Comparison of ENCODE assay signal across 1 cellular context in the genomic region with DNA sequence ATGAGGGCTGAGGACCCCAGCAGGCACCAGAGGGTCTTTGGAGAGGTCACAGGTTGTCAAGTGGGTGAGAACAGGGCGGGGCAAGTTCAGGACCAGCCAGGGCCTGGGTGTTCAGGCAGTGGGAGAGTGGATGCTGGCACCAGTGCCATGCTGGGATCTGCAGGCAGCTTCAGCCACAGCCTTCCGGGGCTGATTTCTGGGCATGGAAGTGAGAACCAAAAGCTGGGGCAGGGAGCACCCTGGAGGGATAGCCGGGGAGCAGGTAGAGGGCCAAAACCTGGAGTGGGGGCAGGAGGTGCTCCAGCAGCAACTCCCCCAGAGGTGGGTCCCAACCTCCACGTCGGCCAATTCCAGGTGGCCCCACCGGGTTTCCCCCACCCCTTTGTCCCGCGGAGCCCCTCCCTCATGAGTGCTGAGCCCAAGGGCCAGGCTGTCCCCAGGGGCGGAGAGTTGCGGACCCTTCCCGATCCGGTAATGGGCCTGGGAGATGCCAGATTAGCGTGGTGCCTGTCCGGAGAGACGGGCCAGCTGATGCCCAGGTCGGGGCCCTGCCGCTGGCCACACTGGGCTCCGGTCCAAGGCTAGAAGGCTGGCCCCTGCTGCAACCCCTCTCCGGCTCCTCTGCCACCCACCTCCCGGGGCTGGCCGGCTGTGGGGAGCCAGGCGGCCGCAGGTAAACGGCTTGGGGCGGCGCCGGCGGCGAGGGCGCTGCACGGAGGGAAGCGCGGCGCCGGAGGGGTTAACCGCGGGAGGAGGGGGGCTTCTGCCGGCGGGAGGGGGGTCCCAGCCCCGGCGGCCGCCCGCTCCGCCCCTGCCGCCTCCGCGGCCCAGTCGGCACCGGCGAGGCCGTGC.
TF ChIP-seq lines count a peak whose summit lies in the region.

A gene (plus strand): TSS at position 409 of the 852 bp plus-strand sequence. CDS start 1,717 bp downstream, outside the sequence.

TF ChIP-seq in A549, 52 proteins besides CTCF, POLR2A, EP300 and RAD21 (continued from another document):
- TF ChIP-seq, protein P1, sequence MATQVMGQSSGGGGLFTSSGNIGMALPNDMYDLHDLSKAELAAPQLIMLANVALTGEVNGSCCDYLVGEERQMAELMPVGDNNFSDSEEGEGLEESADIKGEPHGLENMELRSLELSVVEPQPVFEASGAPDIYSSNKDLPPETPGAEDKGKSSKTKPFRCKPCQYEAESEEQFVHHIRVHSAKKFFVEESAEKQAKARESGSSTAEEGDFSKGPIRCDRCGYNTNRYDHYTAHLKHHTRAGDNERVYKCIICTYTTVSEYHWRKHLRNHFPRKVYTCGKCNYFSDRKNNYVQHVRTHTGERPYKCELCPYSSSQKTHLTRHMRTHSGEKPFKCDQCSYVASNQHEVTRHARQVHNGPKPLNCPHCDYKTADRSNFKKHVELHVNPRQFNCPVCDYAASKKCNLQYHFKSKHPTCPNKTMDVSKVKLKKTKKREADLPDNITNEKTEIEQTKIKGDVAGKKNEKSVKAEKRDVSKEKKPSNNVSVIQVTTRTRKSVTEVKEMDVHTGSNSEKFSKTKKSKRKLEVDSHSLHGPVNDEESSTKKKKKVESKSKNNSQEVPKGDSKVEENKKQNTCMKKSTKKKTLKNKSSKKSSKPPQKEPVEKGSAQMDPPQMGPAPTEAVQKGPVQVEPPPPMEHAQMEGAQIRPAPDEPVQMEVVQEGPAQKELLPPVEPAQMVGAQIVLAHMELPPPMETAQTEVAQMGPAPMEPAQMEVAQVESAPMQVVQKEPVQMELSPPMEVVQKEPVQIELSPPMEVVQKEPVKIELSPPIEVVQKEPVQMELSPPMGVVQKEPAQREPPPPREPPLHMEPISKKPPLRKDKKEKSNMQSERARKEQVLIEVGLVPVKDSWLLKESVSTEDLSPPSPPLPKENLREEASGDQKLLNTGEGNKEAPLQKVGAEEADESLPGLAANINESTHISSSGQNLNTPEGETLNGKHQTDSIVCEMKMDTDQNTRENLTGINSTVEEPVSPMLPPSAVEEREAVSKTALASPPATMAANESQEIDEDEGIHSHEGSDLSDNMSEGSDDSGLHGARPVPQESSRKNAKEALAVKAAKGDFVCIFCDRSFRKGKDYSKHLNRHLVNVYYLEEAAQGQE (IDR thresholded peaks at IDR 0.05): no peak
TF ChIP-seq in A549: peak in this region for 0.
